In the genomic region with DNA sequence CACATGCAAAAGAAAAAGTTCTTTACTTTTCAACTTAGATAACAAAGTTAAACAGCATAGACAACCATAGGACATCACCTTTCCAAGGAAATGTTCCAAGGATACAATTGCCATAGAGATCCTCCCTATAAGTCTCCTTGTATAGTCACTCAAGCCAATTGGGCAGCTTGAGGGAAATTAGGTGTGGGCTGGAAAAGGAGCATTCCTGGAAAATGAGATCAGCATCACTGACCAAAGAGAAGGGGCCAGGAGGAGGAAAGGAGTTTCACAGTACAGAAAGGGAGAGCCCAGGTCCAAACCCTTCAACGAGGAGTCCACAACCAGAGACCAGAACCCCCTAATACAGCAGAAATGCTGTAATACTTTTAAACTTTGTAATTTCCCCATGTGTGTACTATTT, we compare ENCODE assay signal across 12 cellular contexts.
"Had no signal": no experiment of that assay in that cellular context is flagged by ENCODE, and none has a peak within 500 bp of the region (broad histone marks: within the 10 kb centered on the region; RNA-seq: fewer than 3 reads in every experiment).

No MANE protein-coding gene starts in this region.

- DNase-seq: activated CD4-positive, alpha-beta T cell treated with anti-CD3 and anti-CD28 coated beads, Interleukin-2, amount 50 U/mL, for 1 hour; activated naive CD4-positive, alpha-beta T cell; activated naive CD8-positive, alpha-beta T cell treated with anti-CD3 and anti-CD28 coated beads, Interleukin-2, amount 10 ng/mL, durations not matched to agents 7 days and 5 days; activated T-cell treated with anti-CD3 and anti-CD28 coated beads for 4 hours; erythroblast; hippocampal formation; mammary epithelial cell; mucosa of descending colon; naive thymus-derived CD4-positive, alpha-beta T cell; retina; stimulated activated CD4-positive, alpha-beta T cell treated with anti-CD3 and anti-CD28 coated beads, Interleukin-2, amount 100 ng/mL, for 48 hours had no signal

- H3K4me3 ChIP-seq: cardiac muscle cell, mucosa of descending colon had no signal
